ENCODE assay signal across 4 cellular contexts in the genomic region with DNA sequence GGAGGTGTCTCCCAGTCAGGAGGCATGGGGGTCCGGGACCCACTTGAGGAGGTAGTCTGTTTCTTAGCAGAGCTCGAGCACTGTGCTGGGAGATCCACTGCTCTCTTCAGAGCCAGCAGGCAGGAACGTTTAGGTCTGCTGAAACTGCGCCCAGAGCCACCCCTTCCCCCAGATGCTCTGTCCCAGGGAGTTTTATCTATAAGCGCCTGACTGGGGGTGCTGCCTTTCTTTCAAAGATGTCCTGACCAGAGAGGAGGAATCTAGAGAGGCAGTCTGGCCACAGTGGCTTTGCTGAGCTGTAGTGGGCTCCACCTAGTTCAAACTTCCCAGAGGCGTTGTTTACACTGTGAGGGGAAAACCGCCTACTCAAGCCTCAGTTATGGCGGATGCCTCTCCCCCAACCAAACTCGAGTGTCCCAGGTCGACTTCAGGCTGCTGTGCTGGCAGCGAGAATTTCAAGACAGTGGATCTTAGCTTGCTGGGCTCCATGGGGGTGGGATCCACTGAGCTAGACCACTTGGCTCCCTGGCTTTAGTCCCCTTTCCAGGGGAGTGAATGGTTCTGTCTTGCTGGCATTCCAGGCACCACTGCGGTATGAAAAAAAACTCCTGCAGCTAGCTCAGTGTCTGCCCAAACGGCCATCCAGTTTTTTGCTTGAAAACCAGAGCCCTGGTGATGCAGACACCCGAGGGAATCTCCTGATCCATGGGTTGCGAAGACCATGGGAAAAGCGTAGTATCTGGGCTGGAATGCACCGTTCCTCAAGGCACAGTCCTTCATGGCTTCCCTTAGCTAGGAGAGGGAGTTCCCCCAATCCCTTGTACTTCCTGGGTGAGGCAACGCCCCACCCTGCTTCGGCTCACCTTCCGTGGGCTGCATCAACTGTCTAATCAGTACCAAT. TPM values are rescaled to one million over a fixed set of nuclear protein-coding genes. Genes with fewer than 3 reads are reported as not detected.
"Had no signal": no experiment of that assay in that cellular context is flagged by ENCODE, and none has a peak within 500 bp of the region (broad histone marks: within the 10 kb centered on the region; RNA-seq: fewer than 3 reads in every experiment).

No MANE protein-coding gene starts in this region.

RNA-seq across cellular contexts. Expression of gene GRHL3, which starts 44.7 kb away (rescaled TPM):
- total RNA-seq: GM23248, H4, HFFc6 had no signal
- polyA plus RNA-seq: GM23248, IgD-negative memory B cell had no signal
